In the genomic region with DNA sequence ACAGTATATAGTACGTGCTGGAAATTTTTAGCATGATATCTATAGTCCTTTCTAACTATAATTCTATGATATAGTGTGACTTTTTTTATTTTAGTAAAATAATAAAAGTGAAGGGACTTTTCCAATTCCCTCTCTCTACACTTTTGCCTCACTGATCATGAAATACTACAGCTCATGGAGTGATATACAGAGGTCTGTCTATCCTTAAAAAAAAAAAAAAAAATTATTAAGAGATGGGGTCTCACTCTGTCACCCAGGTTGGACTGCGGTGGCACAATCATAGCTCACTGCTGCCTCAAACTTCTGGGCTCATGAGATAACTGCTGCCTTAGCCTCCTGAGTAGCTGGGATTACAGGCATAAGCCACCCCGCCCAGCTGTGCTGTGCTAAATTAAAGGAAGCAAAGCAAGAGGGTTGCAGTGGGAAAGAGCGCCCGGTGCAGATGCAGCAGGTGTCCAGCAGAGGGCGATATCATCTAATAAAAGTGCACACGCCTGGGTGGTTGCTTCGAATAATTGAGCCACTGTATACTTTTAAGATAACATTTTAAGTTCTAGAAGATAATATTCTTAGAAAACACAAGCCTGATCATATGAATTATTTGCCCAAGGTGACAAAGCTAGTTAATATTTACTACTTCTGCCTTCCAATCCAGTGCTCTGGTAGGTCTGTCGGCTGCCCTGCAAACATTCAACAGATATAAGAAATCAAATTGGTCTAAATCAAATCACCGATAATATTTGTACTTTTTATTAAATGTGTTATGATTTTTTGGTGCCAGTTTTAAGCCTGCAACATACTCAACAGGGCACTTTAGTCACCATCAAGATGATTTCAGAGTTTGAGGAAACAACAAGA, we compare ENCODE assay signal across 8 cellular contexts.
A peak's percentile ranks its signal among the peaks of the same experiment; 100 is the strongest.
DNase-seq lines count a peak whose midpoint lies in the region; ATAC-seq and TF ChIP-seq lines count a peak whose summit lies in the region.

No MANE protein-coding gene starts in this region.

- H3K56ac ChIP-seq in IMR-90 (ENCODE audit: extremely low read depth, insufficient read depth, low read length), result no peak overlapping the region

- H3K14ac ChIP-seq in IMR-90 (replicated peaks; ENCODE audit: low read depth, low read length), result no peak overlapping the region
- no peak overlapping the region for H3K14ac ChIP-seq in trophoblast cell (ENCODE audit: low read length)

- H3K4me2 ChIP-seq in IMR-90 (ENCODE audit: low read depth, low read length) (no peak overlapping the region), trophoblast cell (ENCODE audit: low read length) (no peak overlapping the region)

- dilution Hi-C loops in IMR-90 (cut with HindIII; ENCODE audit: low sequenced_read_pairs, unreplicated experiment), result no loop called here

- no peak overlapping the region for H3K9ac ChIP-seq in IMR-90 (ENCODE audit: low read depth, low read length)
- H3K9ac ChIP-seq in trophoblast cell (ENCODE audit: low read length), result no peak overlapping the region

- peaks cover 11% of the 10 kb centered on the region for H3K9me1 ChIP-seq in IMR-90 (ENCODE audit: insufficient read depth, low read length)

- no peaks in the 10 kb centered on the region for H3K27me3 ChIP-seq in IMR-90 (ENCODE audit: control insufficient read depth, insufficient read depth, low read length)
- no peaks in the 10 kb centered on the region for H3K27me3 ChIP-seq in gastroesophageal sphincter
- H3K27me3 ChIP-seq in trophoblast cell (ENCODE audit: insufficient read depth, low read length), result no peaks in the 10 kb centered on the region

- H3K4me3 ChIP-seq in IMR-90 (ENCODE audit: insufficient read depth, low read depth, low read length) (no peak overlapping the region), gastroesophageal sphincter (no peak overlapping the region), trophoblast cell (ENCODE audit: low read depth, low read length) (no peak overlapping the region)

- 0% methylated on average over 4 of the region's 10 CpGs; no CpG with 5 or more reads in 1 of the 2 experiments for WGBS in IMR-90 (ENCODE audit: extremely low coverage in 2 of 2, insufficient read length in 1 of 2), 2 experiments
- 24 to 26% methylated on average over 10 of the region's 10 CpGs for WGBS in gastroesophageal sphincter (ENCODE audit: low coverage in 1 of 2), 2 donors
- no CpG with 5 or more reads among the region's 10 CpGs for WGBS in trophoblast cell (ENCODE audit: extremely low coverage, insufficient coverage, insufficient read length)

- POLR2A ChIA-PET in IMR-90 (lab: Charles Lee; ENCODE audit: unreplicated experiment), result no interaction called here

- no peak for TF ChIP-seq EP300 in gastroesophageal sphincter (IDR thresholded peaks at IDR 0.05)

- H4K8ac ChIP-seq in IMR-90 (ENCODE audit: low read depth in 2 of 2, low read length in 2 of 2), result peak overlapping the region in 1 of 2 experiments; percentile 47; a peak in 1 of 4 replicates
- no peak overlapping the region for H4K8ac ChIP-seq in trophoblast cell (ENCODE audit: low read depth, low read length)

- H3K23ac ChIP-seq in IMR-90 (ENCODE audit: low read depth, low read length) (no peak overlapping the region), trophoblast cell (ENCODE audit: low read length) (no peak overlapping the region)

- peaks cover 2% of the 10 kb centered on the region for H3K4me1 ChIP-seq in IMR-90 (ENCODE audit: control insufficient read depth, insufficient read depth, low read length)
- no peaks in the 10 kb centered on the region for H3K4me1 ChIP-seq in gastroesophageal sphincter
- no peaks in the 10 kb centered on the region for H3K4me1 ChIP-seq in trophoblast cell (ENCODE audit: control insufficient read depth in 1 of 2, insufficient read depth in 2 of 2, low read length in 2 of 2)

- TF ChIP-seq POLR2A in IMR-90 (IDR thresholded peaks at IDR 0.05; ENCODE audit: low read depth, low read length), result 0 out of 2 replicates have a peak, but pooled peaks have one; percentile 28
- TF ChIP-seq POLR2A in gastroesophageal sphincter (IDR thresholded peaks at IDR 0.05), result no peak

- H4K91ac ChIP-seq in IMR-90 (ENCODE audit: insufficient read depth, low read depth, low read length) (no peak overlapping the region; the same call in 1 of the 2 replicates), trophoblast cell (ENCODE audit: low read depth, low read length) (no peak overlapping the region)

- BruUV-seq in IMR-90 (replicated peaks; lab: Mats Ljungman, UMichigan), result no TSS peak

- CTCF ChIA-PET in IMR-90 (lab: Yijun Ruan, JAX), result interaction anchor here (0.6 to 4.7 kb wide), 15 partner anchors 30 to 149 kb away, joined by 3 to 30 read pairs (median 4); a partner anchor contains a TSS

- H3K4ac ChIP-seq in IMR-90 (ENCODE audit: low read depth, low read length), result peak overlapping the region; percentile 17; the same call in 1 of the 2 replicates
- H3K4ac ChIP-seq in trophoblast cell (ENCODE audit: low read depth, low read length), result no peak overlapping the region

- H2AK5ac ChIP-seq in IMR-90 (ENCODE audit: low read depth, low read length), result no peak overlapping the region
- H2AK5ac ChIP-seq in trophoblast cell (ENCODE audit: low read length), result no peak overlapping the region

- H2AK9ac ChIP-seq in IMR-90 (replicated peaks; ENCODE audit: low read depth, low read length, poor library complexity), result no peak overlapping the region

- H2BK12ac ChIP-seq in trophoblast cell (ENCODE audit: low read length), result no peak overlapping the region

- DNase-seq in DMS114 treated with DMSO at 0.1 percent for 48 hours (lab: John Stamatoyannopoulos, UW; ENCODE audit: unreplicated experiment) (peak; percentile 51), IMR-90 (peak; percentile 72), RPMI8226 (peak; percentile 60), trophoblast cell (peak; percentile 52 to 86), ureter (ENCODE audit: low spot score) (peak; percentile 81)
- DNase-seq in activated effector memory CD4-positive, alpha-beta T cell treated with Interleukin-2 at 50 U/mL for 16 hours, result peak; percentile 9

- H3K9me3 ChIP-seq in IMR-90 (ENCODE audit: control insufficient read depth, insufficient read depth, low read length), result no peaks in the 10 kb centered on the region
- H3K9me3 ChIP-seq in gastroesophageal sphincter, result no peaks in the 10 kb centered on the region
- no peaks in the 10 kb centered on the region for H3K9me3 ChIP-seq in trophoblast cell (ENCODE audit: insufficient read depth, low read depth, low read length)

- H2BK5ac ChIP-seq in IMR-90 (ENCODE audit: low read depth, low read length, poor library complexity, severe bottlenecking), result no peak overlapping the region
- no peak overlapping the region for H2BK5ac ChIP-seq in trophoblast cell (ENCODE audit: low read depth, low read length, poor library complexity)

- peaks cover 8 to 9% of the 10 kb centered on the region in 2 experiments; a peak in 3 of 4 replicates for H3K79me1 ChIP-seq in IMR-90 (ENCODE audit: low read depth in 1 of 2, low read length in 2 of 2)
- no peaks in the 10 kb centered on the region for H3K79me1 ChIP-seq in trophoblast cell (ENCODE audit: low read length)

- H2BK15ac ChIP-seq in IMR-90 (ENCODE audit: low read depth, low read length), result no peak overlapping the region

- ATAC-seq in GM21515 (IDR thresholded peaks at IDR 0.05; ENCODE audit: unreplicated experiment) (peak; percentile 84), IMR-90 (ENCODE audit: low read depth) (peak; percentile 99), gastroesophageal sphincter (peak; percentile 76)

- no peak overlapping the region for H2AFZ ChIP-seq in IMR-90 (replicated peaks; ENCODE audit: low read length, poor library complexity)
- no peak overlapping the region for H2AFZ ChIP-seq in trophoblast cell (ENCODE audit: insufficient read depth, low read length, poor library complexity)

- H4K12ac ChIP-seq in trophoblast cell (ENCODE audit: low read depth, low read length), result no peak overlapping the region

- H2BK120ac ChIP-seq in IMR-90 (ENCODE audit: low read depth, low read length), result peak overlapping the region; percentile 38; the same call in 1 of the 2 replicates
- no peak overlapping the region for H2BK120ac ChIP-seq in trophoblast cell (ENCODE audit: insufficient read depth, low read length, poor library complexity)

- no peaks in the 10 kb centered on the region for H3K79me2 ChIP-seq in trophoblast cell (ENCODE audit: control insufficient read depth, insufficient read depth, low read length, poor library complexity)

- 0 out of 2 replicates have a peak overlapping the region, but pooled peaks have one; percentile 11 for H2BK20ac ChIP-seq in IMR-90 (ENCODE audit: low read depth, low read length)

- no peak overlapping the region for H3K27ac ChIP-seq in IMR-90 (ENCODE audit: insufficient read depth, low read length)
- H3K27ac ChIP-seq in gastroesophageal sphincter, result no peak overlapping the region
- H3K27ac ChIP-seq in trophoblast cell (ENCODE audit: low read depth, low read length), result no peak overlapping the region

- no peak overlapping the region for H3K18ac ChIP-seq in IMR-90 (ENCODE audit: low read depth, low read length)
- H3K18ac ChIP-seq in trophoblast cell (ENCODE audit: low read length), result no peak overlapping the region

- H4K5ac ChIP-seq in IMR-90 (ENCODE audit: low read depth, low read length), result no peak overlapping the region

- intact Hi-C loops in IMR-90 (cut with micrococcal nuclease), result loop anchor here (1.0 kb wide), 3 partner anchors 94 to 182 kb away; no protein-coding TSS in a partner anchor

- in situ Hi-C loops in IMR-90 (cut with MboI; ENCODE audit: low sequenced_read_pairs), result loop anchor here (5.0 kb wide), 1 partner anchor 127 kb away; no protein-coding TSS in a partner anchor

- H3K36me3 ChIP-seq in IMR-90 (ENCODE audit: control insufficient read depth, insufficient read depth, low read length), result no peaks in the 10 kb centered on the region
- no peaks in the 10 kb centered on the region for H3K36me3 ChIP-seq in gastroesophageal sphincter
- H3K36me3 ChIP-seq in trophoblast cell (ENCODE audit: control insufficient read depth in 1 of 2, insufficient read depth in 2 of 2, low read length in 2 of 2), result no peaks in the 10 kb centered on the region

- TF ChIP-seq RAD21 in IMR-90 (IDR thresholded peaks at IDR 0.05; ENCODE audit: low read length), result peak; percentile 97

- no peaks in the 10 kb centered on the region for H4K20me1 ChIP-seq in IMR-90 (ENCODE audit: insufficient read depth, low read length)

- TF ChIP-seq CTCF in IMR-90 (conservative IDR thresholded peaks at IDR 0.05; ENCODE audit: low read depth, low read length), result peak; percentile 97
- peak; percentile 83 to 95 (median 91) for TF ChIP-seq CTCF in gastroesophageal sphincter (IDR thresholded peaks at IDR 0.05)

TF ChIP-seq in IMR-90, 13 proteins besides CTCF, POLR2A, EP300 and RAD21:
- TF ChIP-seq RCOR1 (IDR thresholded peaks at IDR 0.05; ENCODE audit: insufficient replicate concordance, low read length) (no peak), SMC3 (IDR thresholded peaks at IDR 0.05; ENCODE audit: low read depth, low read length) (peak; percentile 98)
TF ChIP-seq in IMR-90: peak in this region for 1.

Comparison
In these comparisons a context has a peak if more than half of its experiments do, and no peak if none do; other contexts are left out.
1. DNase-seq: peak in every context shown above with its lines; median percentile 81 in ureter; 72 in IMR-90; 69 in trophoblast cell; 60 in RPMI8226; 51 in DMS114 treated with DMSO at 0.1 percent for 48 hours; 9 in activated effector memory CD4-positive, alpha-beta T cell treated with Interleukin-2 at 50 U/mL for 16 hours.